ENCODE assay signal across 18 cellular contexts in genomic region chr4:7051144-7051495, GRCh38.
"Had no signal": no experiment of that assay in that cellular context is flagged by ENCODE, and none has a peak within 500 bp of the region (broad histone marks: within the 10 kb centered on the region; RNA-seq: fewer than 3 reads in every experiment).

No MANE protein-coding gene starts in this region.

- H3K9me3 ChIP-seq: esophagus muscularis mucosa, gastrocnemius medialis, lower lobe of right lung, psoas muscle, thyroid gland had no signal

- H3K9me3 Mint-ChIP-seq: memory B cell, mesothelial cell of epicardium, natural killer cell, neural crest cell, type B pancreatic cell had no signal

- H3K27ac Mint-ChIP-seq: memory B cell, mesothelial cell of epicardium, natural killer cell, type B pancreatic cell had no signal

- H3K27me3 ChIP-seq: esophagus muscularis mucosa, gastrocnemius medialis, thyroid gland had no signal

- H3K4me3 ChIP-seq: esophagus muscularis mucosa, gastrocnemius medialis, lower lobe of right lung, psoas muscle, thyroid gland had no signal

- H3K27me3 Mint-ChIP-seq: memory B cell, type B pancreatic cell had no signal

- H3K27ac ChIP-seq: epithelial cell of prostate, esophagus muscularis mucosa, lower lobe of right lung, parathyroid adenoma, thyroid gland had no signal

- H3K4me3 Mint-ChIP-seq: memory B cell, mesothelial cell of epicardium, natural killer cell, neural crest cell, type B pancreatic cell had no signal

- H3K4me1 Mint-ChIP-seq: neural crest cell had no signal

- H3K9ac ChIP-seq: parathyroid adenoma had no signal

- DNase-seq: effector memory CD4-positive, alpha-beta T cell; gastrocnemius medialis; islet precursor cell; lower lobe of right lung; natural killer cell; nucleus accumbens; psoas muscle; retina; stimulated activated CD4-positive, alpha-beta T cell treated with anti-CD3 and anti-CD28 coated beads, Interleukin-2, amount 100 ng/mL, for 24 hours; stimulated activated naive CD4-positive, alpha-beta T cell; thyroid gland had no signal
